ENCODE assay signal across 8 cellular contexts in genomic region chr19:39881495-39882110, GRCh38. TPM values are rescaled to one million over a fixed set of nuclear protein-coding genes. Genes with fewer than 3 reads are reported as not detected.
A peak's percentile ranks its signal among the peaks of the same experiment; 100 is the strongest.
DNase-seq lines count a peak whose midpoint lies in the region; ATAC-seq, FAIRE-seq and TF ChIP-seq lines count a peak whose summit lies in the region.
"Not testable (repeated sequence)": the region's sequence is repeated elsewhere in the genome, so short reads cannot be mapped to it uniquely, and the experiment has no call there.

No MANE protein-coding gene starts in this region.

- TF ChIP-seq CTCF in AG09319 (IDR thresholded peaks at IDR 0.05; ENCODE audit: low read depth, low read length) (peak; percentile 28), GM13977 (IDR thresholded peaks at IDR 0.05; ENCODE audit: extremely low read depth, insufficient read depth, missing control alignments) (peak; percentile 68), kidney (IDR thresholded peaks at IDR 0.05; ENCODE audit: borderline replicate concordance, extremely low read depth, insufficient read depth) (peak; percentile 52), retinal pigment epithelial cell (conservative IDR thresholded peaks at IDR 0.05; ENCODE audit: low read depth, low read length) (peak; percentile 54)
- TF ChIP-seq CTCF in activated CD8-positive, alpha-beta T cell treated with anti-CD3 and anti-CD28 coated beads for 36 hours (IDR thresholded peaks at IDR 0.05): peak; percentile 44

- CTCF ChIA-PET in activated CD8-positive, alpha-beta T cell treated with anti-CD3 and anti-CD28 coated beads for 36 hours (lab: Charles Lee): interaction anchor here (1.4 kb wide), 1 partner anchor 89 kb away, joined by 4 read pairs; the partner anchor contains the start of gene PSMC4

- DNase-seq in AG09319 (ENCODE audit: extremely low read depth, low read depth); kidney; retinal pigment epithelial cell (ENCODE audit: low read depth): not testable (repeated sequence)
- peak; percentile 63 for DNase-seq in GM13977 (ENCODE audit: low spot score)
- DNase-seq in MV-4-11 (lab: John Stamatoyannopoulos, UW): peak; percentile 68
- peak; percentile 19 for DNase-seq in RCC 7860 (ENCODE audit: low spot score)
- peak; percentile 60 for DNase-seq in activated CD8-positive, alpha-beta T cell treated with anti-CD3 and anti-CD28 coated beads for 36 hours
- DNase-seq in ecto neural progenitor cell (ENCODE audit: low spot score): peak; percentile 76

- in situ Hi-C loops in GM13977 (cut with MboI; ENCODE audit: low pct_unique_long_range_greater_than_20kb, low sequenced_read_pairs, unreplicated experiment): not testable (repeated sequence)

- H3K27ac ChIP-seq in kidney (ENCODE audit: low read depth in 2 of 2, low read length in 2 of 2): not testable (repeated sequence)

- POLR2A ChIA-PET in activated CD8-positive, alpha-beta T cell treated with anti-CD3 and anti-CD28 coated beads for 36 hours (lab: Charles Lee): not testable (repeated sequence)

- not testable (repeated sequence) for H3K9ac ChIP-seq in kidney (ENCODE audit: low read length in 2 of 2)

- H3K4me1 ChIP-seq in kidney (ENCODE audit: control insufficient read depth in 1 of 2, insufficient read depth in 1 of 2, low read depth in 1 of 2, low read length in 2 of 2): not testable (repeated sequence)

- H3K36me3 ChIP-seq in kidney (ENCODE audit: control insufficient read depth in 1 of 2, insufficient read depth in 2 of 2, low read length in 2 of 2): not testable (repeated sequence)

- intact Hi-C loops in activated CD8-positive, alpha-beta T cell treated with anti-CD3 and anti-CD28 coated beads for 36 hours (cut with micrococcal nuclease); kidney (cut with DNase I): not testable (repeated sequence)

- H3K27me3 Mint-ChIP-seq in activated CD8-positive, alpha-beta T cell treated with anti-CD3 and anti-CD28 coated beads for 36 hours: not testable (repeated sequence)

- not testable (repeated sequence) for FAIRE-seq in RCC 7860 (lab: Jason Lieb, UNC); kidney (lab: Jason Lieb, UNC)

- H3K4me1 Mint-ChIP-seq in activated CD8-positive, alpha-beta T cell treated with anti-CD3 and anti-CD28 coated beads for 36 hours (ENCODE audit: low read depth): not testable (repeated sequence)

- H3K36me3 Mint-ChIP-seq in activated CD8-positive, alpha-beta T cell treated with anti-CD3 and anti-CD28 coated beads for 36 hours (ENCODE audit: low read depth): not testable (repeated sequence)

- ATAC-seq in activated CD8-positive, alpha-beta T cell treated with anti-CD3 and anti-CD28 coated beads for 36 hours: peak; percentile 93

- H3K9me3 Mint-ChIP-seq in activated CD8-positive, alpha-beta T cell treated with anti-CD3 and anti-CD28 coated beads for 36 hours: not testable (repeated sequence)

- not testable (repeated sequence) for H3K4me3 Mint-ChIP-seq in activated CD8-positive, alpha-beta T cell treated with anti-CD3 and anti-CD28 coated beads for 36 hours

- not testable (repeated sequence) for H3K9me3 ChIP-seq in kidney (ENCODE audit: control insufficient read depth in 1 of 2, low read length in 2 of 2)

- H3K4me3 ChIP-seq in kidney (ENCODE audit: low read length in 2 of 2); retinal pigment epithelial cell (ENCODE audit: low read length): not testable (repeated sequence)

- H3K27ac Mint-ChIP-seq in activated CD8-positive, alpha-beta T cell treated with anti-CD3 and anti-CD28 coated beads for 36 hours: not testable (repeated sequence)

RNA-seq across cellular contexts. Expression of gene FBL, which starts 35.4 kb away (rescaled TPM):
- total RNA-seq in activated CD8-positive, alpha-beta T cell treated with anti-CD3 and anti-CD28 coated beads for 36 hours: 100 to 1,000 TPM; 901 to 905 TPM
- total RNA-seq in kidney: 165 TPM
- 155 TPM for polyA plus RNA-seq in kidney (ENCODE audit: insufficient read depth, low read depth, low replicate concordance)

RNA-seq across cellular contexts. Expression of gene DYRK1B, which starts 47.6 kb away (rescaled TPM):
- 1 to 10 TPM; 5.4 to 7.0 TPM for total RNA-seq in activated CD8-positive, alpha-beta T cell treated with anti-CD3 and anti-CD28 coated beads for 36 hours
- total RNA-seq in kidney: 28.9 TPM
- 18.9 TPM for polyA plus RNA-seq in kidney (ENCODE audit: insufficient read depth, low read depth, low replicate concordance)

RNA-seq across cellular contexts. Expression of gene FCGBP, which starts 52.8 kb away (rescaled TPM):
- total RNA-seq in activated CD8-positive, alpha-beta T cell treated with anti-CD3 and anti-CD28 coated beads for 36 hours: 1 to 10 TPM; 4.8 to 6.9 TPM
- 51.7 TPM for total RNA-seq in kidney
- 7.6 TPM for polyA plus RNA-seq in kidney (ENCODE audit: insufficient read depth, low read depth, low replicate concordance)
